Comparison of ENCODE assay signal across 10 cellular contexts in the genomic region with DNA sequence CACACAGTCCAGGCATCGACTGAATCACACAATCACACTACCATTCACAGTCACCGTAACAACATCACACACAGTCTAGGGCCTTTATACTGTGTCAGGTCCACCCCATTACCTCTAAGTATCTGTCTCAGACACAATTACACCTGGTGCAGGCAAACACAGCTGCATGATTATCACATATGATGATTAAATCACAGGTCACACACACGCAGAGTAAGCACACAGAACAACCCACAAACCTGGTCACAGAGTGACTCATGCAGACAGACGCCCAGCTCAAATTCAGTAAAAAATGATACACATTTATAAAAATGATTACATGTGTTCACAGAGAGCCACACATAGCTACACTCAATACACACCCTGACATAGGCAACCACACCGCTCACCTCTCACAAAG. TPM values are rescaled to one million over a fixed set of nuclear protein-coding genes. Genes with fewer than 3 reads are reported as not detected.
DNase-seq lines count a peak whose midpoint lies in the region; ATAC-seq, FAIRE-seq and TF ChIP-seq lines count a peak whose summit lies in the region.
"Had no signal": no experiment of that assay in that cellular context is flagged by ENCODE, and none has a peak within 500 bp of the region (broad histone marks: within the 10 kb centered on the region; RNA-seq: fewer than 3 reads in every experiment).

No MANE protein-coding gene starts in this region.

- H3K9me3 Mint-ChIP-seq in WTC11 = no peaks in the 10 kb centered on the region
- H3K9me3 Mint-ChIP-seq: stimulated activated effector memory CD8-positive, alpha-beta T cell treated with anti-CD3 and anti-CD28 coated beads, Interleukin-12 subunit alpha, Interleukin-12 subunit beta, amount 100 ng/mL, for 72 hours had no signal

- H3K4me3 ChIP-seq in DND-41 (ENCODE audit: low read depth in 1 of 2, low read length in 2 of 2) (peak overlapping the region; percentile 58 to 76; a peak in 3 of 4 replicates), GM12878 (peak overlapping the region; percentile 74), muscle layer of colon (ENCODE audit: low read depth in 1 of 2, low read length in 2 of 2) (peak overlapping the region; percentile 72 to 80)

- no peaks in the 10 kb centered on the region for H3K27me3 ChIP-seq in DND-41 (ENCODE audit: insufficient read depth, low read length, poor library complexity)
- no peaks in the 10 kb centered on the region for H3K27me3 ChIP-seq in GM12878 (replicated peaks in 1 of 2; ENCODE audit: control insufficient read depth in 2 of 2, insufficient read depth in 2 of 2, low read length in 1 of 2)
- H3K27me3 ChIP-seq in muscle layer of colon (ENCODE audit: control insufficient read depth in 1 of 2, insufficient read depth in 2 of 2, low read length in 2 of 2) = no peaks in the 10 kb centered on the region

- H3K4me1 ChIP-seq in DND-41 (ENCODE audit: insufficient read depth, low read length) (peaks cover 39% of the 10 kb centered on the region), GM12878 (ENCODE audit: control insufficient read depth, insufficient read depth, low read length) (peaks cover 5% of the 10 kb centered on the region), muscle layer of colon (ENCODE audit: insufficient read depth, low read length) (peaks cover 22% of the 10 kb centered on the region)

- POLR2A ChIA-PET in GM12878 (lab: Charles Lee) (interaction anchor here (1.7 kb wide), 1 partner anchor 9 kb away, joined by 4 read pairs; no protein-coding TSS in a partner anchor), RWPE1 (lab: Yijun Ruan, JAX; ENCODE audit: low non-redundant PET) (no interaction called here), WTC11 (lab: Charles Lee) (interaction anchor here (1.5 kb wide), 1 partner anchor 37 kb away, joined by 9 read pairs; a partner anchor contains a TSS)

- H3K36me3 ChIP-seq in DND-41 (ENCODE audit: insufficient read depth, low read length) = peaks cover 6% of the 10 kb centered on the region; the same call in 1 of the 2 replicates
- no peaks in the 10 kb centered on the region for H3K36me3 ChIP-seq in KOPT-K1 (ENCODE audit: insufficient read depth, low read length)
- no peaks in the 10 kb centered on the region for H3K36me3 ChIP-seq in GM12878 (ENCODE audit: control insufficient read depth in 2 of 2, insufficient read depth in 2 of 2, low read length in 1 of 2)
- no peaks in the 10 kb centered on the region for H3K36me3 ChIP-seq in muscle layer of colon (ENCODE audit: insufficient read depth, low read length)

- 81% methylated on average over 5 of the region's 5 CpGs for WGBS in GM12878 (ENCODE audit: insufficient coverage, insufficient replicate concordance, low lambda C conversion rate, missing lambda C conversion rate)

- no peak for TF ChIP-seq RAD21 in GM12878 (IDR thresholded peaks at IDR 0.05; ENCODE audit: insufficient read depth, low read depth, low read length)

- H3K27ac ChIP-seq in DND-41 (ENCODE audit: low read length) (peak overlapping the region; percentile 74), KOPT-K1 (ENCODE audit: low read depth, low read length, poor library complexity, severe bottlenecking) (peak overlapping the region; percentile 63), GM12878 (ENCODE audit: control insufficient read depth, insufficient read depth) (no peak overlapping the region; the same call in 1 of the 2 replicates), muscle layer of colon (ENCODE audit: low read depth, low read length) (no peak overlapping the region), RWPE1 (no peak overlapping the region)

- ATAC-seq in DND-41 (ENCODE audit: insufficient read depth, low read depth) (no peak), GM12878 (no peak), WTC11 (no peak)
- ATAC-seq: stimulated activated effector memory CD8-positive, alpha-beta T cell treated with anti-CD3 and anti-CD28 coated beads, Interleukin-12 subunit alpha, Interleukin-12 subunit beta, amount 100 ng/mL, for 72 hours had no signal

- TF ChIP-seq EP300 in GM12878 (IDR thresholded peaks at IDR 0.05; ENCODE audit: borderline replicate concordance in 1 of 2, control insufficient read depth in 1 of 2, low read depth in 2 of 2, low read length in 2 of 2) = no peak

- H3K27ac Mint-ChIP-seq in WTC11 = no peak overlapping the region
- H3K27ac Mint-ChIP-seq: stimulated activated effector memory CD8-positive, alpha-beta T cell treated with anti-CD3 and anti-CD28 coated beads, Interleukin-12 subunit alpha, Interleukin-12 subunit beta, amount 100 ng/mL, for 72 hours had no signal

- DNase-seq in DND-41 = no peak
- DNase-seq in GM12878 (ENCODE audit: low read depth, low spot score) = no peak
- DNase-seq in RWPE1 (ENCODE audit: low spot score) = no peak
- no peak for DNase-seq in NCI-H1105 treated with DMSO at 0.1 percent for 48 hours (lab: John Stamatoyannopoulos, UW)
- DNase-seq in WTC11 (ENCODE audit: low spot score) = no peak
- no peak for DNase-seq in NCI-H2171 (lab: John Stamatoyannopoulos, UW)

- RAD21 ChIA-PET in GM12878 (lab: Charles Lee; ENCODE audit: unreplicated experiment) = interaction anchor here (1.6 to 1.7 kb wide), 2 partner anchors 20 to 37 kb away, joined by 6 read pairs; a partner anchor contains a TSS

- TSS peak; percentile 45 for BruUV-seq in GM12878 (replicated peaks; lab: Mats Ljungman, UMichigan)

- in situ Hi-C loops in GM12878 (cut with MboI) = no loop called here

- no peak overlapping the region for H3K4me3 Mint-ChIP-seq in WTC11
- H3K4me3 Mint-ChIP-seq: stimulated activated effector memory CD8-positive, alpha-beta T cell treated with anti-CD3 and anti-CD28 coated beads, Interleukin-12 subunit alpha, Interleukin-12 subunit beta, amount 100 ng/mL, for 72 hours had no signal

- peaks cover 32% of the 10 kb centered on the region for H3K79me2 ChIP-seq in DND-41 (ENCODE audit: insufficient read depth, low read length)
- peaks cover 21% of the 10 kb centered on the region for H3K79me2 ChIP-seq in GM12878 (ENCODE audit: control insufficient read depth, insufficient read depth, low read length)

- intact Hi-C loops in GM12878 (cut with micrococcal nuclease; ENCODE audit: unreplicated experiment) = loop anchor here (2.0 to 5.0 kb wide), 4 partner anchors 21 to 192 kb away; a partner anchor contains a TSS

- H3K9ac ChIP-seq in DND-41 (ENCODE audit: low read depth, low read length) (peak overlapping the region; percentile 63), GM12878 (ENCODE audit: control insufficient read depth, insufficient read depth, low read length) (no peak overlapping the region), muscle layer of colon (ENCODE audit: low read length) (peak overlapping the region; percentile 72)

- H3K9me3 ChIP-seq in DND-41 (ENCODE audit: insufficient read depth, low read length, severe bottlenecking) (no peaks in the 10 kb centered on the region), KOPT-K1 (ENCODE audit: insufficient read depth, low read length, poor library complexity, severe bottlenecking) (no peaks in the 10 kb centered on the region), GM12878 (replicated peaks; ENCODE audit: control insufficient read depth, insufficient read depth, low read length) (no peaks in the 10 kb centered on the region), muscle layer of colon (ENCODE audit: low read length) (no peaks in the 10 kb centered on the region)

- 0 out of 2 replicates have a peak overlapping the region, but pooled peaks have one; percentile 94 for H2AFZ ChIP-seq in DND-41 (ENCODE audit: low read depth, low read length)
- H2AFZ ChIP-seq in GM12878 (ENCODE audit: control insufficient read depth, low read depth, low read length) = no peak overlapping the region

- no peak for FAIRE-seq in GM12878 (lab: Jason Lieb, UNC)
- FAIRE-seq: frontal cortex had no signal

- H3K4me2 ChIP-seq in DND-41 (ENCODE audit: insufficient read depth, low read length) = peak overlapping the region; percentile 93
- H3K4me2 ChIP-seq in GM12878 (ENCODE audit: control insufficient read depth, insufficient read depth) = peak overlapping the region; percentile 70

- H3K36me3 Mint-ChIP-seq in WTC11 = no peaks in the 10 kb centered on the region
- H3K36me3 Mint-ChIP-seq: stimulated activated effector memory CD8-positive, alpha-beta T cell treated with anti-CD3 and anti-CD28 coated beads, Interleukin-12 subunit alpha, Interleukin-12 subunit beta, amount 100 ng/mL, for 72 hours had no signal

- H4K20me1 ChIP-seq in DND-41 (ENCODE audit: insufficient read depth, low read length) (no peaks in the 10 kb centered on the region), GM12878 (ENCODE audit: control insufficient read depth, insufficient read depth) (no peaks in the 10 kb centered on the region)

- SMC1A ChIA-PET in GM12878 (lab: Charles Lee; ENCODE audit: uncharacterized antibody, unreplicated experiment) = interaction anchor here (1.0 kb wide), 2 partner anchors 144 to 194 kb away, joined by 3 read pairs; a partner anchor contains a TSS

- peaks cover 4% of the 10 kb centered on the region; the same call in 1 of the 2 replicates for H3K4me1 Mint-ChIP-seq in WTC11
- H3K4me1 Mint-ChIP-seq: stimulated activated effector memory CD8-positive, alpha-beta T cell treated with anti-CD3 and anti-CD28 coated beads, Interleukin-12 subunit alpha, Interleukin-12 subunit beta, amount 100 ng/mL, for 72 hours had no signal

- TF ChIP-seq CTCF in DND-41 (IDR thresholded peaks at IDR 0.05; ENCODE audit: borderline replicate concordance, extremely low read depth, low read length, poor library complexity, severe bottlenecking) (no peak), GM12878 (IDR thresholded peaks at IDR 0.05 in 2 of 3, conservative IDR thresholded peaks at IDR 0.05 in 1 of 3; ENCODE audit: control insufficient read depth in 2 of 3, extremely low read depth in 1 of 3, insufficient read depth in 1 of 3, low read depth in 3 of 3, low read length in 3 of 3) (no peak), RWPE1 (conservative IDR thresholded peaks at IDR 0.05; ENCODE audit: low read depth) (no peak), WTC11 (IDR thresholded peaks at IDR 0.05) (no peak)

- no peak for TF ChIP-seq POLR2A in GM12878 (IDR thresholded peaks at IDR 0.05; ENCODE audit: low read depth, low read length)

- CTCF ChIA-PET in GM12878 (lab: Yijun Ruan, JAX) = interaction anchor here (0.6 kb wide), 1 partner anchor 482 kb away, joined by 3 read pairs; no protein-coding TSS in a partner anchor
- CTCF ChIA-PET in RWPE1 (lab: Yijun Ruan, JAX) = no interaction called here
- CTCF ChIA-PET in WTC11 (lab: Charles Lee) = interaction anchor here (2.1 to 2.3 kb wide), 2 partner anchors 13 to 37 kb away, joined by 9 to 12 read pairs; a partner anchor contains a TSS

- H3K27me3 Mint-ChIP-seq in WTC11 (ENCODE audit: low read depth) = no peaks in the 10 kb centered on the region

RNA-seq across cellular contexts. Expression of a gene that starts 1.2 kb away (rescaled TPM):
- 6.8 and 7.5 TPM in 2 replicates for total RNA-seq in GM12878 (2013; cell fraction: nucleolus; rRNA removed)
- total RNA-seq in GM12878 (2014; rRNA removed) = 2.5 and 2.6 TPM in 2 replicates
- total RNA-seq in GM12878 (2014; rRNA removed; fragmentation: Illumina TruSeq; extraction: Trizol) = 2.6 and 2.7 TPM in 2 replicates
- 3.4 and 3.5 TPM in 2 replicates for total RNA-seq in GM12878 (2021)
- 1.4 TPM for polyA plus RNA-seq in GM12878 (2011; ENCODE audit: low read depth)
- polyA plus RNA-seq in GM12878 (2011; rRNA removed) = 2.6 and 3.9 TPM in 2 replicates
- 3.7 and 3.8 TPM in 2 replicates for polyA plus RNA-seq in GM12878 (2011; cell fraction: cytosol; rRNA removed)
- polyA plus RNA-seq in GM12878 (2011; cell fraction: nucleus; rRNA removed) = 2.4 and 3.0 TPM in 2 replicates
- 1.6 and 2.0 TPM in 2 replicates for polyA plus RNA-seq in GM12878 (2012)
- polyA plus RNA-seq in GM12878 (2014; fragmentation: Illumina TruSeq; extraction: Trizol) = 1.7 and 2.4 TPM in 2 replicates
- polyA plus RNA-seq in GM12878 (2014; fragmentation: Nextera tagmentation; extraction: Ambion mirVana) = 1 to 10 TPM in 1 of 2 experiments, under 1 TPM in 1; 0.49 to 1.7 TPM
- 2.4 TPM in 2 replicates for polyA plus RNA-seq in GM12878 (2014; rRNA removed)
- polyA plus RNA-seq in GM12878 (2016; fragmentation: Nextera tagmentation; extraction: Ambion mirVana) = 1 to 10 TPM; 2.6 to 3.2 TPM
- polyA minus RNA-seq in GM12878 (2011; rRNA and poly(A)+ RNA removed) = 8.6 and 9.4 TPM in 2 replicates
- 2.0 TPM in 2 replicates for polyA minus RNA-seq in GM12878 (2011; cell fraction: cytosol; rRNA and poly(A)+ RNA removed)
- polyA minus RNA-seq in GM12878 (2011; cell fraction: nucleus; rRNA and poly(A)+ RNA removed) = 2.9 and 3.9 TPM in 2 replicates
- total RNA-seq in WTC11 (2021) = 3.2 TPM in 3 replicates

RNA-seq across cellular contexts. Expression of a gene that starts 20.4 kb away (rescaled TPM):
- 161 and 168 TPM in 2 replicates for total RNA-seq in GM12878 (2013; cell fraction: nucleolus; rRNA removed)
- total RNA-seq in GM12878 (2014; rRNA removed) (60.1 and 68.6 TPM in 2 replicates), GM12878 (2014; rRNA removed; fragmentation: Illumina TruSeq; extraction: Trizol) (85.3 and 90.8 TPM in 2 replicates), GM12878 (2021) (55.0 and 59.3 TPM in 2 replicates), WTC11 (2021) (23.1 to 26.0 TPM (median 24.0 TPM) in 3 replicates)
- 37.0 TPM for polyA plus RNA-seq in GM12878 (2011; ENCODE audit: low read depth)
- polyA plus RNA-seq in GM12878 (2011; rRNA removed) (85.6 and 90.3 TPM in 2 replicates), GM12878 (2014; fragmentation: Illumina TruSeq; extraction: Trizol) (101 and 105 TPM in 2 replicates), GM12878 (2014; fragmentation: Nextera tagmentation; extraction: Ambion mirVana) (100 to 1,000 TPM; 150 to 172 TPM), GM12878 (2014; rRNA removed) (80.0 and 85.6 TPM in 2 replicates), GM12878 (2016; fragmentation: Nextera tagmentation; extraction: Ambion mirVana) (100 to 1,000 TPM; 110 to 113 TPM)
- polyA plus RNA-seq in GM12878 (2011; cell fraction: cytosol; rRNA removed) = 54.1 and 54.5 TPM in 2 replicates
- polyA plus RNA-seq in GM12878 (2011; cell fraction: nucleus; rRNA removed) = 246 and 281 TPM in 2 replicates
- 39.9 and 53.8 TPM in 2 replicates for polyA plus RNA-seq in GM12878 (2012)
- 44.8 and 46.9 TPM in 2 replicates for polyA minus RNA-seq in GM12878 (2011; rRNA and poly(A)+ RNA removed)
- polyA minus RNA-seq in GM12878 (2011; cell fraction: cytosol; rRNA and poly(A)+ RNA removed) = 9.9 and 12.8 TPM in 2 replicates
- polyA minus RNA-seq in GM12878 (2011; cell fraction: nucleus; rRNA and poly(A)+ RNA removed) = 96.8 and 129 TPM in 2 replicates

RNA-seq across cellular contexts. Expression of a gene that starts 27.7 kb away (rescaled TPM):
- total RNA-seq in GM12878 (2013; cell fraction: nucleolus; rRNA removed) = 3.8 and 4.1 TPM in 2 replicates
- total RNA-seq in GM12878 (2014; rRNA removed) (22.0 and 29.6 TPM in 2 replicates), GM12878 (2014; rRNA removed; fragmentation: Illumina TruSeq; extraction: Trizol) (2.8 and 3.0 TPM in 2 replicates), GM12878 (2021) (20.8 and 25.1 TPM in 2 replicates), WTC11 (2021) (22.6 to 24.3 TPM (median 23.4 TPM) in 3 replicates)
- polyA plus RNA-seq in GM12878 (2011; ENCODE audit: low read depth) = 6.7 TPM
- polyA plus RNA-seq in GM12878 (2011; rRNA removed) (1.1 and 3.2 TPM in 2 replicates), GM12878 (2014; fragmentation: Illumina TruSeq; extraction: Trizol) (0.13 and 0.34 TPM in 2 replicates), GM12878 (2014; fragmentation: Nextera tagmentation; extraction: Ambion mirVana) (1 to 10 TPM; 2.4 to 4.9 TPM), GM12878 (2014; rRNA removed) (24.0 and 29.5 TPM in 2 replicates), GM12878 (2016; fragmentation: Nextera tagmentation; extraction: Ambion mirVana) (10 to 100 TPM; 18.8 to 18.9 TPM)
- 9.9 and 14.6 TPM in 2 replicates for polyA plus RNA-seq in GM12878 (2011; cell fraction: cytosol; rRNA removed)
- 5.5 and 7.6 TPM in 2 replicates for polyA plus RNA-seq in GM12878 (2011; cell fraction: nucleus; rRNA removed)
- 24.1 and 31.9 TPM in 2 replicates for polyA plus RNA-seq in GM12878 (2012)
- polyA minus RNA-seq in GM12878 (2011; rRNA and poly(A)+ RNA removed) = 0.29 and 0.77 TPM in 2 replicates
- polyA minus RNA-seq in GM12878 (2011; cell fraction: cytosol; rRNA and poly(A)+ RNA removed) = not detected in 2 replicates
- 0.73 and 0.86 TPM in 2 replicates for polyA minus RNA-seq in GM12878 (2011; cell fraction: nucleus; rRNA and poly(A)+ RNA removed)

RNA-seq across cellular contexts. Expression of a gene that starts 36.9 kb away (rescaled TPM):
- 3.5 and 4.0 TPM in 2 replicates for total RNA-seq in GM12878 (2013; cell fraction: nucleolus; rRNA removed)
- total RNA-seq in GM12878 (2014; rRNA removed) (0.44 and 0.73 TPM in 2 replicates), GM12878 (2014; rRNA removed; fragmentation: Illumina TruSeq; extraction: Trizol) (0.09 and 0.18 TPM in 2 replicates), GM12878 (2021) (0.66 and 0.82 TPM in 2 replicates), WTC11 (2021) (1.7 to 2.1 TPM (median 2.0 TPM) in 3 replicates)
- polyA plus RNA-seq in GM12878 (2011; ENCODE audit: low read depth) = 0.38 TPM
- polyA plus RNA-seq in GM12878 (2011; rRNA removed) (0.27 and 0.29 TPM in 2 replicates), GM12878 (2014; fragmentation: Illumina TruSeq; extraction: Trizol) (0.05 and 0.16 TPM in 2 replicates), GM12878 (2014; fragmentation: Nextera tagmentation; extraction: Ambion mirVana) (under 1 TPM; 0.16 TPM), GM12878 (2014; rRNA removed) (0.37 and 0.51 TPM in 2 replicates), GM12878 (2016; fragmentation: Nextera tagmentation; extraction: Ambion mirVana) (under 1 TPM; 0.28 to 0.68 TPM)
- polyA plus RNA-seq in GM12878 (2011; cell fraction: cytosol; rRNA removed) = 0.40 and 0.64 TPM in 2 replicates
- polyA plus RNA-seq in GM12878 (2011; cell fraction: nucleus; rRNA removed) = 1.9 and 2.4 TPM in 2 replicates
- polyA plus RNA-seq in GM12878 (2012) = 1.1 and 1.7 TPM in 2 replicates
- polyA minus RNA-seq in GM12878 (2011; rRNA and poly(A)+ RNA removed) = 0.51 and 1.5 TPM in 2 replicates
- polyA minus RNA-seq in GM12878 (2011; cell fraction: cytosol; rRNA and poly(A)+ RNA removed) = 0.27 and 0.83 TPM in 2 replicates
- 0.73 and 1.6 TPM in 2 replicates for polyA minus RNA-seq in GM12878 (2011; cell fraction: nucleus; rRNA and poly(A)+ RNA removed)

RNA-seq across cellular contexts. Expression of a gene that starts 46.9 kb away (rescaled TPM):
- total RNA-seq in GM12878 (2013; cell fraction: nucleolus; rRNA removed) = 16.1 and 16.2 TPM in 2 replicates
- total RNA-seq in GM12878 (2014; rRNA removed) (5.4 TPM in 2 replicates), GM12878 (2014; rRNA removed; fragmentation: Illumina TruSeq; extraction: Trizol) (4.2 and 4.5 TPM in 2 replicates), GM12878 (2021) (4.7 and 5.1 TPM in 2 replicates), WTC11 (2021) (18.8 to 19.1 TPM (median 18.9 TPM) in 3 replicates)
- 1.2 TPM for polyA plus RNA-seq in GM12878 (2011; ENCODE audit: low read depth)
- polyA plus RNA-seq in GM12878 (2011; rRNA removed) (2.8 and 3.7 TPM in 2 replicates), GM12878 (2014; fragmentation: Illumina TruSeq; extraction: Trizol) (2.0 and 2.6 TPM in 2 replicates), GM12878 (2014; fragmentation: Nextera tagmentation; extraction: Ambion mirVana) (under 1 TPM; 0.46 to 0.71 TPM), GM12878 (2014; rRNA removed) (3.1 TPM in 2 replicates), GM12878 (2016; fragmentation: Nextera tagmentation; extraction: Ambion mirVana) (1 to 10 TPM in 1 of 2 experiments, under 1 TPM in 1; 0.78 to 1.0 TPM)
- polyA plus RNA-seq in GM12878 (2011; cell fraction: cytosol; rRNA removed) = 3.5 and 4.6 TPM in 2 replicates
- polyA plus RNA-seq in GM12878 (2011; cell fraction: nucleus; rRNA removed) = 5.4 and 5.8 TPM in 2 replicates
- 1.2 and 1.8 TPM in 2 replicates for polyA plus RNA-seq in GM12878 (2012)
- polyA minus RNA-seq in GM12878 (2011; rRNA and poly(A)+ RNA removed) = 7.9 and 9.9 TPM in 2 replicates
- polyA minus RNA-seq in GM12878 (2011; cell fraction: cytosol; rRNA and poly(A)+ RNA removed) = 3.6 and 4.3 TPM in 2 replicates
- polyA minus RNA-seq in GM12878 (2011; cell fraction: nucleus; rRNA and poly(A)+ RNA removed) = 2.5 and 4.7 TPM in 2 replicates

Comparison
In these comparisons a context has a peak if more than half of its experiments do, and no peak if none do; other contexts are left out.
1. H3K27ac ChIP-seq: peak in DND-41 (single experiment) and KOPT-K1 (single experiment); none in GM12878 (single experiment), muscle layer of colon (single experiment) and RWPE1 (single experiment).
2. Peak in every context shown above with its lines, with median percentiles within 50 percentile points of each other: H3K4me3 ChIP-seq.